Comparison of ENCODE assay signal across 8 cellular contexts in the genomic region with DNA sequence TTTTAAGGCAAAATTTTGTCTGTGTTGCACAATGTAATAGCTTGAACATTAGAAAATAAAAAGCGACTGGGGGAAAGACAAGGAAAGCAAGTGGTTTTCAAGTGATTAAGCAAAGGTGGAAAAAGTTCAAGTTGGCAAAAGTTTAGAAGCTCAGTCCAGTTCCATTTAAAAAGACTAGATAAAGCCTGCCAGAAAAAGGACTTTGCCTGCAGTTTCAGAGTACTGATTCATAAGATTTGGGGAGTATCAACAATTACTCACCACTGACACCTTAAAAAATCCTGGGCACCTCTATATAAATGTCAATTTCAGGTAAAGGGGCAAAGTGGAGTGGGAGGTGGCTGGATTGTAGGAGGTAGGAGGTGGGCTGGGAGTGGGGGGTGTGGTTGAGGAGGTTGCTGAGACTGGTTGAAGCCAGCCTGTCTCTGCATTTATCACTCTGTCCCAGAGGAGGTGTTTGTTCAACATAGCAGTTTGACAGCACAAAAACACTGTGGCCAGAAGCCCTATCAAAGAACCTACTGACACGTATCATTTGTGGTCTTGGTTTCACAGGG. TPM values are rescaled to one million over a fixed set of nuclear protein-coding genes. Genes with fewer than 3 reads are reported as not detected.
DNase-seq lines count a peak whose midpoint lies in the region; ATAC-seq and TF ChIP-seq lines count a peak whose summit lies in the region.
"Had no signal": no experiment of that assay in that cellular context is flagged by ENCODE, and none has a peak within 500 bp of the region (broad histone marks: within the 10 kb centered on the region; RNA-seq: fewer than 3 reads in every experiment).

No MANE protein-coding gene starts in this region.

- peak; percentile 41 for DNase-seq in adipocyte (ENCODE audit: low read depth)
- DNase-seq in right cardiac atrium = peak; percentile 34 to 72 (median 55)
- no peak for DNase-seq in stimulated activated naive CD8-positive, alpha-beta T cell treated with anti-CD3 and anti-CD28 coated beads, Interleukin-15, Interleukin-2, amounts not matched to agents 100 U/mL and 50 U/mL, for 24 hours
- DNase-seq in hypothalamus (lab: John Stamatoyannopoulos, UW) = no peak

- ATAC-seq in right cardiac atrium = peak; percentile 78 to 82
- peak; percentile 67 for ATAC-seq in stimulated activated naive CD8-positive, alpha-beta T cell treated with anti-CD3 and anti-CD28 coated beads, Interleukin-15, Interleukin-2, amounts not matched to agents 100 U/mL and 50 U/mL, for 24 hours
- no peak for ATAC-seq in GM21619 (IDR thresholded peaks at IDR 0.05; ENCODE audit: unreplicated experiment)
- no peak for ATAC-seq in HG03520 (IDR thresholded peaks at IDR 0.05; ENCODE audit: unreplicated experiment)
- ATAC-seq: Panc1 had no signal

- H3K9ac ChIP-seq in KMS-11 (no peak overlapping the region; the same call in 1 of the 2 replicates), adipocyte (ENCODE audit: low read length) (peak overlapping the region; percentile 99)

- H3K36me3 ChIP-seq in KMS-11 (ENCODE audit: insufficient read depth) = no peaks in the 10 kb centered on the region
- H3K36me3 ChIP-seq in adipocyte (ENCODE audit: control insufficient read depth, insufficient read depth, low read length, severe bottlenecking) = peaks cover 11% of the 10 kb centered on the region

- WGBS in right cardiac atrium = 29% methylated on average over 2 of the region's 2 CpGs

- H2AFZ ChIP-seq in KMS-11 (ENCODE audit: low read depth) = no peak overlapping the region

- H4K20me1 ChIP-seq in KMS-11 (ENCODE audit: insufficient read depth) = no peaks in the 10 kb centered on the region

- no peak for TF ChIP-seq CTCF in KMS-11 (conservative IDR thresholded peaks at IDR 0.05; ENCODE audit: low read depth, low read length)

- peak overlapping the region; percentile 40; the same call in 1 of the 2 replicates for H3K4me2 ChIP-seq in KMS-11

- H3K9me3 ChIP-seq in adipocyte (ENCODE audit: control insufficient read depth, low read length) = no peaks in the 10 kb centered on the region
- H3K9me3 ChIP-seq in right cardiac atrium (ENCODE audit: control insufficient read depth, low read length) = no peaks in the 10 kb centered on the region

- intact Hi-C loops in right cardiac atrium (cut with DNase I) = no loop called here

- no peaks in the 10 kb centered on the region for H3K79me2 ChIP-seq in KMS-11 (ENCODE audit: insufficient read depth, low read depth)

- H3K27ac ChIP-seq in KMS-11 = peak overlapping the region; percentile 15; the same call in 1 of the 2 replicates
- peak overlapping the region; percentile 10 for H3K27ac ChIP-seq in right cardiac atrium (ENCODE audit: low read length)

- H3K4me1 ChIP-seq in KMS-11 (ENCODE audit: low read depth, poor library complexity, severe bottlenecking) = peaks cover 32% of the 10 kb centered on the region
- peaks cover 98% of the 10 kb centered on the region for H3K4me1 ChIP-seq in adipocyte (ENCODE audit: control insufficient read depth, insufficient read depth, low read length)
- H3K4me1 ChIP-seq in right cardiac atrium (ENCODE audit: control insufficient read depth, insufficient read depth, low read length) = peaks cover 13% of the 10 kb centered on the region

- H3K27me3 ChIP-seq in KMS-11 (ENCODE audit: insufficient read depth, low read depth) = no peaks in the 10 kb centered on the region
- H3K27me3 ChIP-seq in adipocyte (replicated peaks; ENCODE audit: control insufficient read depth, insufficient read depth, low read length) = no peaks in the 10 kb centered on the region
- no peaks in the 10 kb centered on the region for H3K27me3 ChIP-seq in right cardiac atrium (ENCODE audit: control insufficient read depth, insufficient read depth)

- H3K4me3 ChIP-seq in KMS-11 (IDR thresholded peaks at IDR 0.05; ENCODE audit: insufficient read depth, low read depth, low read length) = no peak overlapping the region
- peak overlapping the region; percentile 74 for H3K4me3 ChIP-seq in adipocyte (ENCODE audit: low read length)
- no peak overlapping the region for H3K4me3 ChIP-seq in right cardiac atrium (ENCODE audit: low read length)

RNA-seq across cellular contexts. Expression of gene ZEB2, which starts 14.6 kb away (rescaled TPM):
- total RNA-seq in right cardiac atrium = 100 to 1,000 TPM; 132 to 147 (median 141) TPM
- polyA plus RNA-seq in right cardiac atrium = 40.2 TPM

Comparison
In these comparisons a context has a peak if more than half of its experiments do, and no peak if none do; other contexts are left out.
1. DNase-seq: peak in adipocyte (single experiment) and right cardiac atrium (3 of 3); none in stimulated activated naive CD8-positive, alpha-beta T cell treated with anti-CD3 and anti-CD28 coated beads, Interleukin-15, Interleukin-2, amounts not matched to agents 100 U/mL and 50 U/mL, for 24 hours (single experiment) and hypothalamus (0 of 51).
2. ATAC-seq: peak in right cardiac atrium (2 of 2) and stimulated activated naive CD8-positive, alpha-beta T cell treated with anti-CD3 and anti-CD28 coated beads, Interleukin-15, Interleukin-2, amounts not matched to agents 100 U/mL and 50 U/mL, for 24 hours (single experiment); none in GM21619 (single experiment) and HG03520 (single experiment).